Comparison of ENCODE assay signal across 8 cellular contexts in the genomic region with DNA sequence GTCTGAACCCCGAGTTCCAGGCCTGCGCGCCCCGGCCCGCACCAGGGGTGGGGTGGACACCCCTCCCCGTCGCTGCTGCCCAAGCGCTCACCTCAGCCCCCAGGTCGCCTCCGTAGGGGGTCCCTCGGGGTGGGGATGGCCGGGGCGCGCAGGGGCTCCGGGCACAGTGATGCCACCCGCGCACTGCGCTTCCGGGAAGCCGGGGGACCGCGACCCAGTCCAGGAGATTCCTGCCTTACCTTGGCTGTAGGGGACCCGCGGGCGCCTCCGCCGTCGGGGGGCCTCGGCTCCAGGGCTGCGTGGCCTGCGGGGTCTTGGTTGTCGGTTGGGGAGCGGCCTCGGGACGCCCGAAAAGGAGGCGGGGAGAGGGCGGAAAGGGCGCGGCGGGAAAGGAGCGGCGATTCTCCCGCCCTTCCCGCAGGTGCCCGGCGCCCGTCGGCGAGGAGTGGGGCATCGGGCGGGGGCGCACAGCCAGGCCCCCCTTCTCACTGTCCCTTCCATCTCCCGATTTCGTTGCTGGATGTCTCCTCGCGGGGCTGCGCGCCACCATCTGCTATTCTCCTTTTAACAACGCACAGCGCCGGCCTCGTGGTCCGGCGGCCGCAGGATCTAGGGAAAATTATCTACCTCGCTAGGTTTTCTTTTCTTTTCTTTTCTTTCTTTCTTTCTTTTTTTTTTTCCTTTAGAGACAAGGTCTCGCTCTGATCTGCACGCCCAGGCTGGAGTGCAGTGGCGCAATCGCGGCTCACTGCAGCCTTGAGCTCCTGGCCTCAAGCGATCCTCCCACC. TPM values are rescaled to one million over a fixed set of nuclear protein-coding genes. Genes with fewer than 3 reads are reported as not detected.
A peak's percentile ranks its signal among the peaks of the same experiment; 100 is the strongest.
DNase-seq lines count a peak whose midpoint lies in the region; ATAC-seq, FAIRE-seq and TF ChIP-seq lines count a peak whose summit lies in the region.

A gene (minus strand): TSS at position 355 of the 788 bp plus-strand sequence. CDS start 3,323 bp downstream, outside the sequence.

- peak within 1 kb of the TSS; percentile 98 for H3K27ac Mint-ChIP-seq in central memory CD8-positive, alpha-beta T cell (ENCODE audit: low read depth)

- H3K4me3 ChIP-seq in kidney (ENCODE audit: low read length in 2 of 2), result peak within 1 kb of the TSS; percentile 79 to 86

- no peaks in the 10 kb centered on the region for H3K9me3 ChIP-seq in kidney (ENCODE audit: control insufficient read depth in 1 of 2, low read length in 2 of 2)

- peaks cover 44% of the 10 kb centered on the region for H3K4me1 Mint-ChIP-seq in central memory CD8-positive, alpha-beta T cell

- no peaks in the 10 kb centered on the region for H3K9me3 Mint-ChIP-seq in central memory CD8-positive, alpha-beta T cell

- DNase-seq in AG08395 (ENCODE audit: low spot score) (peak; percentile 20), SK-N-DZ (ENCODE audit: low spot score) (peak; percentile 57), kidney (no peak), NCI-H2107 treated with DMSO at 0.1 percent for 48 hours (lab: John Stamatoyannopoulos, UW; ENCODE audit: unreplicated experiment) (no peak)
- DNase-seq in central memory CD8-positive, alpha-beta T cell (ENCODE audit: low spot score in 2 of 2), result peak in 1 of 2 donors; percentile 28
- peak; percentile 58 for DNase-seq in stimulated activated CD4-positive, alpha-beta T cell treated with anti-CD3 and anti-CD28 coated beads, Interleukin-15, amount 100 ng/mL, for 24 hours

- H3K36me3 ChIP-seq in kidney (ENCODE audit: control insufficient read depth in 1 of 2, insufficient read depth in 2 of 2, low read length in 2 of 2), result peaks cover 5 to 10% of the 10 kb centered on the region in 2 donors

- peaks cover 17% of the 10 kb centered on the region for H3K36me3 Mint-ChIP-seq in central memory CD8-positive, alpha-beta T cell (ENCODE audit: insufficient read depth)

- peak within 1 kb of the TSS; percentile 94 for H3K27ac ChIP-seq in kidney (ENCODE audit: low read depth in 2 of 2, low read length in 2 of 2)

- no peak for TF ChIP-seq CTCF in kidney (IDR thresholded peaks at IDR 0.05; ENCODE audit: borderline replicate concordance, extremely low read depth, insufficient read depth)

- peak within 1 kb of the TSS; percentile 87 to 88 for H3K9ac ChIP-seq in kidney (ENCODE audit: low read length in 2 of 2)

- FAIRE-seq in kidney (lab: Jason Lieb, UNC), result no peak

- no peaks in the 10 kb centered on the region for H3K27me3 Mint-ChIP-seq in central memory CD8-positive, alpha-beta T cell

- H3K4me3 Mint-ChIP-seq in central memory CD8-positive, alpha-beta T cell, result peak within 1 kb of the TSS; percentile 95

- peak; percentile 7 for ATAC-seq in GM18873 (IDR thresholded peaks at IDR 0.05; ENCODE audit: low FRiP score, unreplicated experiment)
- ATAC-seq in HG03521 (IDR thresholded peaks at IDR 0.05; ENCODE audit: unreplicated experiment), result peak; percentile 27
- ATAC-seq in central memory CD8-positive, alpha-beta T cell (replicated peaks; ENCODE audit: extremely low read depth, poor library complexity, severe bottlenecking), result peak; percentile 25

- intact Hi-C loops in kidney (cut with DNase I), result no loop called here

- H3K4me1 ChIP-seq in kidney (ENCODE audit: control insufficient read depth in 1 of 2, insufficient read depth in 1 of 2, low read depth in 1 of 2, low read length in 2 of 2), result peaks cover 0 to 13% of the 10 kb centered on the region in 2 donors

RNA-seq across cellular contexts. Expression of the gene that starts here (rescaled TPM):
- 65.3 and 70.2 TPM in 2 replicates for polyA plus RNA-seq in SK-N-DZ (2014; cell fraction: cytosol; rRNA removed)
- 36.0 and 39.7 TPM in 2 replicates for polyA plus RNA-seq in SK-N-DZ (2014; cell fraction: nucleus; rRNA removed)
- 60.8 TPM for total RNA-seq in kidney
- polyA plus RNA-seq in kidney (ENCODE audit: insufficient read depth, low read depth, low replicate concordance), result 79.4 TPM

Comparison
In these comparisons a context has a peak if more than half of its experiments do, and no peak if none do; other contexts are left out.
1. DNase-seq: peak in AG08395 (single experiment), SK-N-DZ (single experiment) and stimulated activated CD4-positive, alpha-beta T cell treated with anti-CD3 and anti-CD28 coated beads, Interleukin-15, amount 100 ng/mL, for 24 hours (single experiment); none in kidney (single experiment) and NCI-H2107 treated with DMSO at 0.1 percent for 48 hours (single experiment).
2. Peak in every context shown above with its lines, with median percentiles within 50 percentile points of each other: ATAC-seq.